16 cellular contexts compared by ENCODE assay signal in genomic region chr7:114364151-114364550, GRCh38. TPM values are rescaled to one million over a fixed set of nuclear protein-coding genes. Genes with fewer than 3 reads are reported as not detected.
"Had no signal": no experiment of that assay in that cellular context is flagged by ENCODE, and none has a peak within 500 bp of the region (broad histone marks: within the 10 kb centered on the region; RNA-seq: fewer than 3 reads in every experiment).

No MANE protein-coding gene starts in this region.

- H3K9me3 ChIP-seq: lower lobe of right lung, upper lobe of left lung had no signal

- H3K27ac ChIP-seq: lower lobe of right lung, upper lobe of left lung had no signal

- DNase-seq: activated CD4-positive, alpha-beta T cell treated with anti-CD3 and anti-CD28 coated beads, Interleukin-2, amount 10 ng/mL, durations not matched to agents 24 days and 14 days; activated CD4-positive, CD25-positive, alpha-beta regulatory T cell; activated CD8-positive, alpha-beta memory T cell treated with anti-CD3 and anti-CD28 coated beads, Interleukin-2, amount 50 U/mL, for 4 hours; activated CD8-positive, alpha-beta T cell treated with anti-CD3 and anti-CD28 coated beads, Interleukin-2, amount 10 ng/mL, durations not matched to agents 7 days and 5 days; activated gamma-delta T cell; activated T-cell treated with anti-CD3 and anti-CD28 coated beads, Interleukin-2, amount 50 U/mL, for 48 hours; caudate nucleus; hypothalamus; immature natural killer cell; lower lobe of right lung; small intestine; stimulated activated CD4-positive, alpha-beta T cell treated with anti-CD3 and anti-CD28 coated beads, Interleukin-4, amount 100 ng/mL, for 4 hours; stimulated activated naive CD8-positive, alpha-beta T cell treated with anti-CD3 and anti-CD28 coated beads, Interleukin-15, amount 100 ng/mL, for 72 hours; upper lobe of left lung had no signal

- H3K4me1 ChIP-seq: lower lobe of right lung, upper lobe of left lung had no signal

- H3K27me3 ChIP-seq: upper lobe of left lung had no signal

- ATAC-seq: activated CD8-positive, alpha-beta T cell treated with anti-CD3 and anti-CD28 coated beads, Interleukin-2, amount 10 ng/mL, durations not matched to agents 7 days and 5 days; activated naive CD4-positive, alpha-beta T cell treated with anti-CD3 and anti-CD28 coated beads, Interleukin-2, amount 50 U/mL, for 72 hours; lower lobe of right lung; stimulated activated naive CD8-positive, alpha-beta T cell treated with anti-CD3 and anti-CD28 coated beads, Interleukin-15, amount 100 ng/mL, for 72 hours had no signal

- FAIRE-seq: colon, small intestine had no signal

- H3K4me3 ChIP-seq: lower lobe of right lung, upper lobe of left lung had no signal

RNA-seq across cellular contexts. Expression of gene FOXP2, which starts 50.5 kb away (rescaled TPM):
- total RNA-seq: activated CD8-positive, alpha-beta T cell treated with anti-CD3 and anti-CD28 coated beads, Interleukin-2, amount 10 ng/mL, durations not matched to agents 7 days and 5 days; activated naive CD4-positive, alpha-beta T cell treated with anti-CD3 and anti-CD28 coated beads, Interleukin-2, amount 50 U/mL, for 72 hours had no signal
- polyA plus RNA-seq: immature natural killer cell had no signal
